In the genomic region with DNA sequence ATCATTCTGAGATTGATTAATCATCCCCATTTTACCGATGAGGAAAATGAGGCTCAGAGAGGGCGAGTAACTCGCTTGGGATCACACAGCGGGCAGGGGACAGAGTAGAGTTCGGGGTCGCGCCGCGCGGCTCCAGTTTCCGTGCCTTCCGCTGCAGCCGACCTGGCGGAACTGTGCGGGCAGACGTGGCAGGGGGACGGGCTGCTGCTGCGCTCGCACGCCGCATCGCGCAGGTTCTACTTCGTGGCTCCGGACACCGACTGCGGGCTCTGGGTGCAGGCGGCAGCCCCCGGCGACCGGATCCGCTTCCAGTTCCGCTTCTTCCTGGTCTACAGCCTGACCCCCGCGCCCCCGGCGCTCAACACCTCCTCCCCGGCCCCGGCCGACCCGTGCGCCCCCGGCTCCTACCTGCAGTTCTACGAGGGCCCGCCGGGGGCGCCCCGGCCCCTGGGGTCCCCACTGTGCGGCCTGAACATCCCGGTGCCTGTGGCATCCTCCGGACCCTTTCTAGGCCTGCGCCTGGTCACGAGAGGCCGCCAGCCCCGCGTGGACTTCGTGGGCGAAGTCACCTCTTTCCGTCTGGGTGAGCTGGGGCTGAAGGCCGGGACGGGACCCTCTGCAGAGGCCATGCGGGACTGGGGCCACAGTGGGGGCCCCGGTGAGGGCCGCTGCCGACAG, we compare ENCODE assay signal across 8 cellular contexts. TPM values are rescaled to one million over a fixed set of nuclear protein-coding genes. Genes with fewer than 3 reads are reported as not detected.
A peak's percentile ranks its signal among the peaks of the same experiment; 100 is the strongest.
DNase-seq lines count a peak whose midpoint lies in the region; ATAC-seq lines count a peak whose summit lies in the region.

No MANE protein-coding gene starts in this region.

- peaks cover 5% of the 10 kb centered on the region for H3K4me1 Mint-ChIP-seq in T-helper 2 cell treated with Interferon-gamma antibody and Interleukin-4, amounts not matched to agents 5 μg/mL and 100 μg/mL, for 36 hours (ENCODE audit: low read depth)
- H3K4me1 Mint-ChIP-seq in naive B cell = peaks cover 12 to 24% (median 17%) of the 10 kb centered on the region in 3 donors

- H3K27me3 ChIP-seq in endocrine pancreas (ENCODE audit: control insufficient read depth, insufficient read depth, low read length) = no peaks in the 10 kb centered on the region

- H3K27me3 Mint-ChIP-seq in T-helper 2 cell treated with Interferon-gamma antibody and Interleukin-4, amounts not matched to agents 5 μg/mL and 100 μg/mL, for 36 hours (ENCODE audit: low read depth) = peaks cover 15% of the 10 kb centered on the region
- peaks cover 5 to 16% (median 13%) of the 10 kb centered on the region in 3 donors for H3K27me3 Mint-ChIP-seq in naive B cell

- H3K36me3 Mint-ChIP-seq in T-helper 2 cell treated with Interferon-gamma antibody and Interleukin-4, amounts not matched to agents 5 μg/mL and 100 μg/mL, for 36 hours (ENCODE audit: low read depth) = no peaks in the 10 kb centered on the region
- no peaks in the 10 kb centered on the region for H3K36me3 Mint-ChIP-seq in naive B cell

- ATAC-seq in naive B cell (ENCODE audit: low read depth in 2 of 2) = peak; percentile 61 to 67
- ATAC-seq in HG03025 (IDR thresholded peaks at IDR 0.05; ENCODE audit: low FRiP score, unreplicated experiment) = no peak

- no peak overlapping the region for H3K27ac Mint-ChIP-seq in T-helper 2 cell treated with Interferon-gamma antibody and Interleukin-4, amounts not matched to agents 5 μg/mL and 100 μg/mL, for 36 hours
- H3K27ac Mint-ChIP-seq in naive B cell = no peak overlapping the region

- H3K9me3 Mint-ChIP-seq in T-helper 2 cell treated with Interferon-gamma antibody and Interleukin-4, amounts not matched to agents 5 μg/mL and 100 μg/mL, for 36 hours = no peaks in the 10 kb centered on the region
- peaks cover 0 to 2% (median 0%) of the 10 kb centered on the region in 7 donors for H3K9me3 Mint-ChIP-seq in naive B cell

- peak overlapping the region; percentile 33 for H3K9ac ChIP-seq in endocrine pancreas (ENCODE audit: control insufficient read depth, insufficient read depth, low read length)

- peak overlapping the region; percentile 59 for H3K4me3 Mint-ChIP-seq in T-helper 2 cell treated with Interferon-gamma antibody and Interleukin-4, amounts not matched to agents 5 μg/mL and 100 μg/mL, for 36 hours
- peak overlapping the region; percentile 11 to 85 (median 59) for H3K4me3 Mint-ChIP-seq in naive B cell

- H3K36me3 ChIP-seq in endocrine pancreas (ENCODE audit: control insufficient read depth, insufficient read depth, low read length) = no peaks in the 10 kb centered on the region

- no peaks in the 10 kb centered on the region for H3K9me3 ChIP-seq in endocrine pancreas (ENCODE audit: control insufficient read depth, low read length)

- H3K4me3 ChIP-seq in endocrine pancreas (ENCODE audit: control insufficient read depth, insufficient read depth, low read length) = no peak overlapping the region

- no peaks in the 10 kb centered on the region for H3K4me1 ChIP-seq in endocrine pancreas (ENCODE audit: control insufficient read depth, insufficient read depth, low read length)

- DNase-seq in GM19238 (ENCODE audit: insufficient read length, low spot score) = peak; percentile 60
- peak; percentile 18 for DNase-seq in T-helper 2 cell treated with Interferon-gamma antibody and Interleukin-4, amounts not matched to agents 5 μg/mL and 100 μg/mL, for 36 hours (ENCODE audit: low spot score)
- DNase-seq in naive B cell = peak; percentile 20
- DNase-seq in superior temporal gyrus (ENCODE audit: extremely low spot score) = no peak
- no peak for DNase-seq in NCI-H1105 treated with DMSO at 0.1 percent for 48 hours (lab: John Stamatoyannopoulos, UW)
- no peak for DNase-seq in globus pallidus (ENCODE audit: low spot score)

RNA-seq across cellular contexts. Expression of a gene that starts 2.3 kb away (rescaled TPM):
- not detected for polyA plus RNA-seq in naive B cell (ENCODE audit: low read depth in 6 of 6)

RNA-seq across cellular contexts. Expression of a gene that starts 31.4 kb away (rescaled TPM):
- 10 to 100 TPM; 30.3 to 45.9 (median 39.8) TPM for polyA plus RNA-seq in naive B cell (ENCODE audit: low read depth in 6 of 6)

Comparison
In these comparisons a context has a peak if more than half of its experiments do, and no peak if none do; other contexts are left out.
1. DNase-seq: peak in GM19238 (single experiment), T-helper 2 cell treated with Interferon-gamma antibody and Interleukin-4, amounts not matched to agents 5 μg/mL and 100 μg/mL, for 36 hours (single experiment) and naive B cell (single experiment); none in superior temporal gyrus (single experiment), NCI-H1105 treated with DMSO at 0.1 percent for 48 hours (single experiment) and globus pallidus (single experiment).